In the genomic region with DNA sequence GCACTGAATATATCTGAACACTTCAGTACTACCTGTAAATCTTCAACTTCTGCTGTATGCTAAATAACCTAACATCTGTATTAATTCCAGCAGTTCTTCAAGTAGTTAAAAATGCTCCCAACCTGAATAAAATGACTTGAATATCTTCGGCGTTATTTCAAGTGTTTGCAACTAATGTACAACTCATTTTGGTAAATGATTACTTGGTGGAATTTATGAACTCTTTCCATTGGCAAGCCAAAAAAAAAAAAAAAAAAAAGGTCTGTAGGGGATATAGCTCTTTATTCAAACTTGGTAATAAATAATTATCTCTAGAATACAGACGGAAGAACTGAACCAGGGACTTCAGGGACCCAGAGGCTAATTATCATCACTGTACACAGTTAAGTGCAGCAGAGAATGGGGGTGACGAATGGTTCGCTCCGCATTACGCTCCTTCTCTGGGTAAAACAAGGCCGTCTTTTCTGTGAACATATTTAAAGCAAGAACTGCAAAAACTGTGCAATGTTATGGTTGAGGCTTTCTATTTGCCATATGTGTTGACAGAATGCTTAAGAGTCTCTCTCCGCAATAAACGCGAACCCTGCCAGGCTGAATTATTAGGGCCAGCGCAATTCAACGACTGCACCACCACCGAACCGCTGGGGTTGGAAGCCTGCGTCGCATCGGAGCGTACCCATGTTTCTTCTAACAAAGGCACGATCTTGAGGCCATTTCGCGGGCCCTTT, we compare ENCODE assay signal across 8 cellular contexts. TPM values are rescaled to one million over a fixed set of nuclear protein-coding genes. Genes with fewer than 3 reads are reported as not detected.
DNase-seq lines count a peak whose midpoint lies in the region; ATAC-seq, FAIRE-seq and TF ChIP-seq lines count a peak whose summit lies in the region.

No MANE protein-coding gene starts in this region.

- H2AK5ac ChIP-seq in H9 (ENCODE audit: insufficient read length, low read length) = no peak overlapping the region

- FAIRE-seq in pancreas (lab: Jason Lieb, UNC) = no peak
- FAIRE-seq in urothelium cell line (lab: Jason Lieb, UNC) = no peak

- H3K79me2 ChIP-seq in H9 (ENCODE audit: insufficient read depth, low read length) (peaks cover 10% of the 10 kb centered on the region; the same call in 1 of the 2 replicates), fibroblast of lung (ENCODE audit: control insufficient read depth, insufficient read depth, low read length) (peaks cover 31% of the 10 kb centered on the region)

- no peaks in the 10 kb centered on the region for H3K9me3 Mint-ChIP-seq in CD4-positive, alpha-beta memory T cell
- no peaks in the 10 kb centered on the region for H3K9me3 Mint-ChIP-seq in H9

- peak overlapping the region; percentile 95 for H3K27ac ChIP-seq in CD4-positive, alpha-beta memory T cell (ENCODE audit: low read depth, low read length)
- H3K27ac ChIP-seq in H9 (ENCODE audit: insufficient read length, low read depth, low read length) (no peak overlapping the region), RWPE2 (ENCODE audit: poor library complexity, severe bottlenecking) (peak overlapping the region; percentile 96), fibroblast of lung (ENCODE audit: insufficient read depth, low read length) (peak overlapping the region; percentile 81), pancreas (peak overlapping the region; percentile 94 to 99 (median 98))

- no peak overlapping the region for H3K56ac ChIP-seq in H9 (ENCODE audit: insufficient read length, low read depth, low read length)

- CTCF ChIA-PET in CD4-positive, alpha-beta memory T cell (lab: Charles Lee; ENCODE audit: partially characterized antibody) = interaction anchor here (1.0 to 2.3 kb wide), 9 partner anchors 10 to 165 kb away, joined by 3 to 12 read pairs (median 3); no protein-coding TSS in a partner anchor

- H4K5ac ChIP-seq in H9 (ENCODE audit: insufficient read length, low read depth, low read length) = no peak overlapping the region

- no peak overlapping the region for H2BK12ac ChIP-seq in H9 (ENCODE audit: insufficient read length, low read depth, low read length)

- H2BK15ac ChIP-seq in H9 (ENCODE audit: low read depth, low read length) = no peak overlapping the region

- H3K4me1 Mint-ChIP-seq in CD4-positive, alpha-beta memory T cell = peaks cover 9 to 50% (median 21%) of the 10 kb centered on the region in 4 donors
- H3K4me1 Mint-ChIP-seq in H9 = peaks cover 15 to 21% of the 10 kb centered on the region in 2 experiments

- no peak overlapping the region for H4K8ac ChIP-seq in H9 (replicated peaks; ENCODE audit: insufficient read length, low read depth, low read length)

- H4K20me1 ChIP-seq in H9 (ENCODE audit: control insufficient read depth, insufficient read depth, insufficient read length) (no peaks in the 10 kb centered on the region), fibroblast of lung (ENCODE audit: control insufficient read depth, extremely low read depth, insufficient read depth, low read length) (peaks cover 1% of the 10 kb centered on the region)

- no peak overlapping the region for H3K23ac ChIP-seq in H9 (ENCODE audit: insufficient read length, low read depth, low read length)

- intact Hi-C loops in CD4-positive, alpha-beta memory T cell (cut with micrococcal nuclease) = loop anchor here (1.0 to 5.0 kb wide), 5 partner anchors 38 to 362 kb away; a partner anchor contains a TSS
- intact Hi-C loops in pancreas (cut with DNase I) = no loop called here

- H3K4me2 ChIP-seq in H9 (ENCODE audit: insufficient read depth, insufficient read length, low read length) (peak overlapping the region; percentile 48), fibroblast of lung (ENCODE audit: extremely low read depth, insufficient read depth, low read length) (peak overlapping the region; percentile 87)

- H3T11ph ChIP-seq in H9 (ENCODE audit: low read length) = no peak overlapping the region

- no peak for DNase-seq in CD4-positive, alpha-beta memory T cell
- DNase-seq in H9 (no peak), RWPE2 (ENCODE audit: low spot score) (no peak), fibroblast of lung (ENCODE audit: low read depth in 2 of 2) (no peak), pancreas (no peak), urothelium cell line (ENCODE audit: low spot score) (no peak), HCEC 1CT (no peak)

- no peak overlapping the region for H2BK20ac ChIP-seq in H9 (ENCODE audit: low read depth, low read length, poor library complexity, severe bottlenecking)

- H3K23me2 ChIP-seq in H9 (ENCODE audit: insufficient read length, low read depth, low read length, poor library complexity, severe bottlenecking) = peaks cover 9% of the 10 kb centered on the region

- H4K91ac ChIP-seq in H9 (ENCODE audit: insufficient read length, low read depth, low read length) = no peak overlapping the region

- peak overlapping the region; percentile 63 for H3K14ac ChIP-seq in H9 (ENCODE audit: insufficient read depth, low read length)

- H3K4ac ChIP-seq in H9 (ENCODE audit: low read depth, low read length) = no peak overlapping the region

- peak overlapping the region; percentile 25 to 48 for H3K4me3 ChIP-seq in CD4-positive, alpha-beta memory T cell (ENCODE audit: low read length in 2 of 2)
- H3K4me3 ChIP-seq in RWPE2 (ENCODE audit: severe bottlenecking) (peak overlapping the region; percentile 88), fibroblast of lung (replicated peaks in 1 of 4; ENCODE audit: control extremely low read depth in 1 of 4, insufficient read depth in 1 of 4, low read depth in 3 of 4, low read length in 4 of 4) (peak overlapping the region; percentile 53 to 69 (median 63)), pancreas (peak overlapping the region; percentile 78 to 91 (median 90))

- no peaks in the 10 kb centered on the region for H3K27me3 Mint-ChIP-seq in CD4-positive, alpha-beta memory T cell
- peaks cover 15% of the 10 kb centered on the region for H3K27me3 Mint-ChIP-seq in H9 (ENCODE audit: low read depth)

- peak overlapping the region; percentile 92 to 99 (median 94) for H3K27ac Mint-ChIP-seq in CD4-positive, alpha-beta memory T cell
- H3K27ac Mint-ChIP-seq in H9 = peak overlapping the region; percentile 87 to 96 (median 93); a peak in 6 of 7 replicates

- H3K79me1 ChIP-seq in H9 (ENCODE audit: insufficient read depth, low read depth, low read length, poor library complexity, severe bottlenecking) = no peaks in the 10 kb centered on the region

- H3K9me3 ChIP-seq in CD4-positive, alpha-beta memory T cell (ENCODE audit: control insufficient read depth in 1 of 2, low read length in 2 of 2) = no peaks in the 10 kb centered on the region
- no peaks in the 10 kb centered on the region for H3K9me3 ChIP-seq in H9 (ENCODE audit: control insufficient read depth, low read depth, low read length)
- H3K9me3 ChIP-seq in RWPE2 (ENCODE audit: severe bottlenecking) = no peaks in the 10 kb centered on the region
- H3K9me3 ChIP-seq in fibroblast of lung (ENCODE audit: control insufficient read depth, insufficient read depth, low read depth, low read length) = no peaks in the 10 kb centered on the region
- H3K9me3 ChIP-seq in pancreas = no peaks in the 10 kb centered on the region

- H3K36me3 Mint-ChIP-seq in CD4-positive, alpha-beta memory T cell = peaks cover 0 to 30% of the 10 kb centered on the region in 2 donors
- no peaks in the 10 kb centered on the region; a peak in 1 of 7 replicates for H3K36me3 Mint-ChIP-seq in H9 (ENCODE audit: insufficient read depth in 1 of 3, low read depth in 3 of 3)

- peak; percentile 17 for ATAC-seq in RWPE2 (ENCODE audit: low read depth)
- ATAC-seq in pancreas = peak in 3 of 4 donors; percentile 1 to 8 (median 5)
- ATAC-seq in GM18870 (IDR thresholded peaks at IDR 0.05; ENCODE audit: unreplicated experiment) = no peak

- POLR2A ChIA-PET in CD4-positive, alpha-beta memory T cell (lab: Charles Lee; ENCODE audit: partially characterized antibody) = interaction anchor here (0.6 to 3.7 kb wide), 22 partner anchors 8 to 1279 kb away, joined by 3 to 52 read pairs (median 4); a partner anchor contains a TSS

- H3K4me3 Mint-ChIP-seq in CD4-positive, alpha-beta memory T cell = peak overlapping the region; percentile 85 to 93 (median 90)
- peak overlapping the region; percentile 82 to 88 for H3K4me3 Mint-ChIP-seq in H9

- H2BK5ac ChIP-seq in H9 (ENCODE audit: insufficient read length, low read length) = no peak overlapping the region

- TF ChIP-seq CTCF in H9 (conservative IDR thresholded peaks at IDR 0.05) (no peak), RWPE2 (IDR thresholded peaks at IDR 0.05; ENCODE audit: poor library complexity, severe bottlenecking) (no peak), fibroblast of lung (conservative IDR thresholded peaks at IDR 0.05 in 1 of 2, IDR thresholded peaks at IDR 0.05 in 1 of 2; ENCODE audit: low read depth in 1 of 2, low read length in 2 of 2) (no peak), pancreas (IDR thresholded peaks at IDR 0.05) (no peak)

- peak overlapping the region; percentile 40 for H3K18ac ChIP-seq in H9 (ENCODE audit: insufficient read length, low read depth, low read length)

- H3K9ac ChIP-seq in H9 (ENCODE audit: extremely low read depth, insufficient read length, low read length) (peak overlapping the region; percentile 68), fibroblast of lung (ENCODE audit: insufficient read depth, low read length) (peak overlapping the region; percentile 83)

- H2AFZ ChIP-seq in H9 (ENCODE audit: low read length) (no peak overlapping the region), fibroblast of lung (ENCODE audit: low read length) (peak overlapping the region; percentile 70)

- no CpG with 5 or more reads among the region's 22 CpGs for WGBS in H9 (ENCODE audit: extremely low coverage, insufficient read length, low lambda C conversion rate)
- WGBS in pancreas, 2 donors = 1 to 2% methylated on average over 22 of the region's 22 CpGs

- H3K27me3 ChIP-seq in CD4-positive, alpha-beta memory T cell (ENCODE audit: insufficient read depth, low read length) = no peaks in the 10 kb centered on the region
- peaks cover 2% of the 10 kb centered on the region; the same call in 1 of the 2 replicates for H3K27me3 ChIP-seq in H9 (ENCODE audit: insufficient read depth, low read length)
- no peaks in the 10 kb centered on the region for H3K27me3 ChIP-seq in RWPE2 (ENCODE audit: insufficient read depth, poor library complexity, severe bottlenecking)
- H3K27me3 ChIP-seq in fibroblast of lung (ENCODE audit: control insufficient read depth, insufficient read depth, low read length) = no peaks in the 10 kb centered on the region
- H3K27me3 ChIP-seq in pancreas = no peaks in the 10 kb centered on the region

- peaks cover 27% of the 10 kb centered on the region for H3K4me1 ChIP-seq in CD4-positive, alpha-beta memory T cell (ENCODE audit: insufficient read depth, low read length)
- H3K4me1 ChIP-seq in H9 (ENCODE audit: insufficient read depth, low read length) = no peaks in the 10 kb centered on the region
- peaks cover 13% of the 10 kb centered on the region for H3K4me1 ChIP-seq in RWPE2 (ENCODE audit: insufficient read depth, poor library complexity, severe bottlenecking)
- no peaks in the 10 kb centered on the region for H3K4me1 ChIP-seq in fibroblast of lung (ENCODE audit: control insufficient read depth, extremely low read depth, insufficient read depth, low read length)
- peaks cover 5 to 13% (median 11%) of the 10 kb centered on the region in 3 donors for H3K4me1 ChIP-seq in pancreas

- no peak overlapping the region for H2BK120ac ChIP-seq in H9 (ENCODE audit: low read depth, low read length, poor library complexity, severe bottlenecking)

- no peaks in the 10 kb centered on the region for H3K36me3 ChIP-seq in CD4-positive, alpha-beta memory T cell (ENCODE audit: insufficient read depth, low read length)
- no peaks in the 10 kb centered on the region for H3K36me3 ChIP-seq in RWPE2 (ENCODE audit: low read depth)
- no peaks in the 10 kb centered on the region for H3K36me3 ChIP-seq in fibroblast of lung (ENCODE audit: control insufficient read depth, insufficient read depth, low read length)
- H3K36me3 ChIP-seq in pancreas = no peaks in the 10 kb centered on the region

RNA-seq across cellular contexts. Expression of a gene that starts 1.8 kb away (rescaled TPM):
- total RNA-seq in CD4-positive, alpha-beta memory T cell = 10 to 100 TPM; 96.7 to 98.7 TPM
- 10 to 100 TPM; 30.6 to 47.8 TPM for polyA plus RNA-seq in CD4-positive, alpha-beta memory T cell
- total RNA-seq in H9 (2021) (38.9 and 42.9 TPM in 2 replicates), fibroblast of lung (79.9 and 127 TPM in 2 replicates), pancreas (10 to 100 TPM; 22.3 to 41.0 (median 27.9) TPM)
- polyA plus RNA-seq in fibroblast of lung (49.5 and 69.1 TPM in 2 replicates), pancreas (10 to 100 TPM in 1 of 2 donors, 1 to 10 TPM in 1; 7.8 to 11.1 TPM)
- 26.4 and 37.0 TPM in 2 replicates for polyA plus RNA-seq in fibroblast of lung (2012)
- polyA minus RNA-seq in fibroblast of lung (ENCODE audit: low replicate concordance) = 10.0 and 28.2 TPM in 2 replicates

Comparison
In these comparisons a context has a peak if more than half of its experiments do, and no peak if none do; other contexts are left out.
1. H3K4me3 ChIP-seq: peak in every context shown above with its lines; median percentile 90 in pancreas; 88 in RWPE2; 63 in fibroblast of lung; 36 in CD4-positive, alpha-beta memory T cell.